8 cellular contexts compared by ENCODE assay signal in genomic region chr1:207825719-207826556, GRCh38.
A peak's percentile ranks its signal among the peaks of the same experiment; 100 is the strongest.
DNase-seq lines count a peak whose midpoint lies in the region; ATAC-seq lines count a peak whose summit lies in the region.

No MANE protein-coding gene starts in this region.

- H3K27ac ChIP-seq in rectal smooth muscle tissue (ENCODE audit: low read depth, low read length), result peak overlapping the region; percentile 98

- H3K27me3 ChIP-seq in MG63 (no peaks in the 10 kb centered on the region), rectal smooth muscle tissue (ENCODE audit: control insufficient read depth, insufficient read depth, low read length) (no peaks in the 10 kb centered on the region)

- H3K4me3 ChIP-seq in MG63 (no peak overlapping the region), rectal smooth muscle tissue (ENCODE audit: low read length) (peak overlapping the region; percentile 51)

- H3K9me3 ChIP-seq in MG63, result no peaks in the 10 kb centered on the region

- in situ Hi-C loops in G401 (cut with HindIII; ENCODE audit: low sequenced_read_pairs), result no loop called here

- peaks cover 50% of the 10 kb centered on the region for H3K4me1 ChIP-seq in rectal smooth muscle tissue (ENCODE audit: control insufficient read depth, insufficient read depth, low read length)

- peak; percentile 68 for DNase-seq in CMK (ENCODE audit: low read depth)
- DNase-seq in MG63, result peak; percentile 21
- peak; percentile 86 for DNase-seq in activated CD8-positive, alpha-beta memory T cell treated with anti-CD3 and anti-CD28 coated beads, Interleukin-2, amount 50 U/mL, for 48 hours
- peak; percentile 89 for DNase-seq in fibroblast of peridontal ligament (ENCODE audit: extremely low read depth)
- DNase-seq in NCI-H2029 (lab: John Stamatoyannopoulos, UW), result no peak
- no peak for DNase-seq in G401 (ENCODE audit: low spot score)

- H3K9ac ChIP-seq in rectal smooth muscle tissue (ENCODE audit: low read length), result no peak overlapping the region

- ATAC-seq in GM21529 (IDR thresholded peaks at IDR 0.05; ENCODE audit: unreplicated experiment), result peak; percentile 59

- H3K36me3 ChIP-seq in MG63 (peaks cover 2% of the 10 kb centered on the region; the same call in 1 of the 2 replicates), rectal smooth muscle tissue (ENCODE audit: control insufficient read depth, insufficient read depth, low read length) (no peaks in the 10 kb centered on the region)

Comparison
In these comparisons a context has a peak if more than half of its experiments do, and no peak if none do; other contexts are left out.
1. DNase-seq: peak in CMK (single experiment), MG63 (single experiment), activated CD8-positive, alpha-beta memory T cell treated with anti-CD3 and anti-CD28 coated beads, Interleukin-2, amount 50 U/mL, for 48 hours (single experiment) and fibroblast of peridontal ligament (single experiment); none in NCI-H2029 (single experiment) and G401 (single experiment).